In the genomic region with DNA sequence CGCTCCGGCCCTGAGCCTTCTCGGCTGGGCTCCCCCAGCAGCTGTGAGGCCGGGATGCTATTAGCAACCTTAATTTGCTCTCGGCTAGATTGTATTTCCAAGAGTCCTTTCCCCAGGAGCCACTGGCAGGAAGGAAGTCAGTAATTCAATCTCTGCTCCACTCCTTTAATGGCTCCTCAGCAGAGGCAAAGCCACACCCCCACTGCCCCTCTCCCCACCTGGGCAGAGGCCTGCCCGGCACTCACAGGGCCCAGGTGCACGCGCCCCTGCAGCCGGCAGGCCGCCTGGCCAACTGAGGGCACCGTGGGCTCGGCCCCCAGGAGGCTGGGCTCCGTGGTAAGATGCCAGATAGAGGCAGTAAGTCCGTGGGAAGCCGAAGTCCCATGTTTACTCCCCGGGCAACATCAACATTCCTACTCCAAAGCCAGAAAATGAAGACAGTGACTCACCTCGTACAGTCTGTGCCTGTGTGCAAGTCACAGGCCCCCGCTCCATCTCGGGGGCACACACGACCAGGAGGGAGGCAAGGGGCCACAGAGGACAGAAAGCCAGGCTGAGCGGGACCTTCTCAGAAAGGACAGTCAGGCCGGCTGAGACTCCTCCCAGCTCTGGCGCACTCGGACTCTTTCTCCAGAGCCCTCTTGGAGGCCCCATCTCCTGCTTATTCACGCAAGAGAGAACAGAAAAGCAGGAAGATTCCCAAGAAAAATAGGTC, we compare ENCODE assay signal across 10 cellular contexts. TPM values are rescaled to one million over a fixed set of nuclear protein-coding genes. Genes with fewer than 3 reads are reported as not detected.
DNase-seq lines count a peak whose midpoint lies in the region; ATAC-seq, FAIRE-seq and TF ChIP-seq lines count a peak whose summit lies in the region.
"Had no signal": no experiment of that assay in that cellular context is flagged by ENCODE, and none has a peak within 500 bp of the region (broad histone marks: within the 10 kb centered on the region; RNA-seq: fewer than 3 reads in every experiment).

No MANE protein-coding gene starts in this region.

- ATAC-seq in GM21717 (IDR thresholded peaks at IDR 0.05; ENCODE audit: unreplicated experiment) (no peak), T-helper 17 cell (no peak)

- no peaks in the 10 kb centered on the region for H3K9me3 Mint-ChIP-seq in mesothelial cell of epicardium

- peaks cover 25% of the 10 kb centered on the region for H3K4me1 Mint-ChIP-seq in mesothelial cell of epicardium
- peaks cover 52% of the 10 kb centered on the region for H3K4me1 Mint-ChIP-seq in T-helper 17 cell

- H3K36me3 Mint-ChIP-seq in mesothelial cell of epicardium (no peaks in the 10 kb centered on the region), T-helper 17 cell (ENCODE audit: low read depth) (peaks cover 2% of the 10 kb centered on the region)

- peaks cover 94% of the 10 kb centered on the region for H3K27me3 Mint-ChIP-seq in mesothelial cell of epicardium (ENCODE audit: low read depth)
- peaks cover 6% of the 10 kb centered on the region for H3K27me3 Mint-ChIP-seq in T-helper 17 cell

- peak overlapping the region; percentile 49 for H3K4me3 Mint-ChIP-seq in mesothelial cell of epicardium
- H3K4me3 Mint-ChIP-seq in T-helper 17 cell = no peak overlapping the region

- H3K27ac Mint-ChIP-seq in mesothelial cell of epicardium (no peak overlapping the region), T-helper 17 cell (no peak overlapping the region)

- H3K9me3 ChIP-seq in T-helper 17 cell (ENCODE audit: control insufficient read depth, low read length, poor library complexity, severe bottlenecking) = no peaks in the 10 kb centered on the region

- FAIRE-seq in frontal cortex (lab: Jason Lieb, UNC) = no peak
- FAIRE-seq: D721Med, TTC549 had no signal

- no peak for TF ChIP-seq CTCF in AG10803 (conservative IDR thresholded peaks at IDR 0.05; ENCODE audit: low read length)
- TF ChIP-seq CTCF in cardiac fibroblast (IDR thresholded peaks at IDR 0.05; ENCODE audit: low read depth, low read length) = no peak
- no peak for TF ChIP-seq CTCF in mesothelial cell of epicardium (IDR thresholded peaks at IDR 0.05; ENCODE audit: unreplicated experiment)

- DNase-seq in AG10803 (ENCODE audit: low read depth) (peak; percentile 44), NCI-H1436 (lab: John Stamatoyannopoulos, UW) (peak; percentile 70), cardiac fibroblast (ENCODE audit: low read depth in 2 of 2) (peak; percentile 22 to 51), mesothelial cell of epicardium (ENCODE audit: low spot score in 2 of 2, unreplicated experiment in 2 of 2) (no peak), activated gamma-delta T cell treated with Interleukin-2 at 50 U/mL for 16 hours (no peak), frontal cortex (ENCODE audit: low spot score in 2 of 2) (no peak), T-helper 17 cell (no peak)

- H3K4me3 ChIP-seq in AG10803 (ENCODE audit: low read length) (no peak overlapping the region; the same call in 1 of the 2 replicates), cardiac fibroblast (replicated peaks in 1 of 2; ENCODE audit: low read depth in 2 of 2, low read length in 2 of 2) (peak overlapping the region in 1 of 2 donors; percentile 13)

RNA-seq across cellular contexts. Expression of a gene that starts 5.1 kb away (rescaled TPM):
- total RNA-seq in mesothelial cell of epicardium (4.8 to 7.0 TPM (median 5.8 TPM) in 3 replicates), frontal cortex (6.9 TPM), T-helper 17 cell (10 to 100 TPM; 43.8 to 52.9 TPM)

Comparison
In these comparisons a context has a peak if more than half of its experiments do, and no peak if none do; other contexts are left out.
1. DNase-seq: peak in AG10803 (single experiment), NCI-H1436 (single experiment) and cardiac fibroblast (2 of 2); none in mesothelial cell of epicardium (0 of 2), activated gamma-delta T cell treated with Interleukin-2 at 50 U/mL for 16 hours (single experiment), frontal cortex (0 of 2) and T-helper 17 cell (0 of 3).